8 cellular contexts compared by ENCODE assay signal in the genomic region with DNA sequence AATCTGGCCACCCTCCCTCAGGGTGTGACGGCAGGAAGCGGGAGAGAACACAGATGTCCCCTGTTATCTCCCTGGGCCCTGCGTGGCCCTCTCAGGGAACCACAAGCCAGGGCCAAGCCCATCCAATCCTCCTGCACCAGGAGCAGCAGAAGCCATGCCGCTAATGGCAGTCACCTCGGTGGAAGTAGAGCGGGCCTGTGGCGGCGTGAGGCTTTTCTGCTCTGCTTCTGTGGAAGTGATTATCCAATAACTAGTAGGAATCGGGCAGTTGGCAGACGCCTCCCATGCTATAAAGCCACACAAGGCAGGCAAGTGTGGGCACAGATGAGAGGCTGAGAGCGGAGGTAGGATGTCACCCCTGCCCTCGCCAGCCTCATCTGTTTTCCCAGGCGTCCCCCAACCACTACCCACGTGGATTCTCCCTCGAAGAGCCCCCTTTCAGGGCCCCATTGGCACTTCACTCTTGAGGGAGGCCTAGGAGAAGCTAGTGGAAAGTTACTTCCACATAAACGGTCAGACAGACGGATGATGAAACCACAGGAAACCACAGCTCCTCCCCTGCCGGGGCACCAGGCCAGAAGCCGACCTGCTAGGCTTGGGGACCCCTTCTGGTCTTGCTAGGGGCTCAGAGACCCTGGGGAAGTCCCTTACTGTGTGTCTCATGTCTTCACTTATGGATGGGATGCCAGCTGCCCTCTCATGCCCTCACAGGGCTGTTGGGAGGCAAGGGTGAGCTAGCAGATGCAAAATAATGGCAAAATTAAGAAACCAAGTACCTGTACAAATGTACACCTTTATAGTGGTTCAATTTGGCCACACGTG. TPM values are rescaled to one million over a fixed set of nuclear protein-coding genes. Genes with fewer than 3 reads are reported as not detected.
A peak's percentile ranks its signal among the peaks of the same experiment; 100 is the strongest.
DNase-seq lines count a peak whose midpoint lies in the region; ATAC-seq lines count a peak whose summit lies in the region.

No MANE protein-coding gene starts in this region.

- peaks cover 80% of the 10 kb centered on the region for H3K4me1 Mint-ChIP-seq in activated naive CD8-positive, alpha-beta T cell treated with anti-CD3 and anti-CD28 coated beads, Interleukin-2, amount 50 U/mL, for 24 hours

- H3K27me3 ChIP-seq in SJSA1 (replicated peaks) = no peaks in the 10 kb centered on the region

- H3K36me3 ChIP-seq in SJSA1 = no peaks in the 10 kb centered on the region

- no peaks in the 10 kb centered on the region for H3K27me3 Mint-ChIP-seq in activated naive CD8-positive, alpha-beta T cell treated with anti-CD3 and anti-CD28 coated beads, Interleukin-2, amount 50 U/mL, for 24 hours

- DNase-seq in NK-92 treated with Interleukin-12 subunit alpha and Interleukin-12 subunit beta, amount 100 ng/mL, for 24 hours (lab: John Stamatoyannopoulos, UW) = peak; percentile 71
- DNase-seq in NK-92 (lab: John Stamatoyannopoulos, UW; ENCODE audit: unreplicated experiment) = no peak
- peak; percentile 56 to 71 for DNase-seq in SJSA1 (ENCODE audit: low read depth in 1 of 2, low spot score in 2 of 2)
- DNase-seq in activated naive CD8-positive, alpha-beta T cell treated with anti-CD3 and anti-CD28 coated beads, Interleukin-2, amount 50 U/mL, for 24 hours = peak; percentile 75
- DNase-seq in iris pigment epithelial cell (ENCODE audit: low read depth) = peak; percentile 86
- peak; percentile 80 for DNase-seq in stimulated activated CD8-positive, alpha-beta memory T cell treated with anti-CD3 and anti-CD28 coated beads, Interleukin-4, amount 100 ng/mL, for 48 hours
- no peak for DNase-seq in NCI-H446 (lab: John Stamatoyannopoulos, UW)

- peak overlapping the region; percentile 85 for H3K4me3 Mint-ChIP-seq in activated naive CD8-positive, alpha-beta T cell treated with anti-CD3 and anti-CD28 coated beads, Interleukin-2, amount 50 U/mL, for 24 hours

- no peak overlapping the region for H3K4me3 ChIP-seq in SJSA1

- H3K4me1 ChIP-seq in SJSA1 (replicated peaks) = peaks cover 18% of the 10 kb centered on the region

- H3K27ac Mint-ChIP-seq in activated naive CD8-positive, alpha-beta T cell treated with anti-CD3 and anti-CD28 coated beads, Interleukin-2, amount 50 U/mL, for 24 hours = peak overlapping the region; percentile 95

- H3K36me3 Mint-ChIP-seq in activated naive CD8-positive, alpha-beta T cell treated with anti-CD3 and anti-CD28 coated beads, Interleukin-2, amount 50 U/mL, for 24 hours (ENCODE audit: low read depth) = no peaks in the 10 kb centered on the region

- H3K9me3 ChIP-seq in SJSA1 (replicated peaks) = no peaks in the 10 kb centered on the region

- peak overlapping the region; percentile 93 for H3K27ac ChIP-seq in SJSA1

- H3K9me3 Mint-ChIP-seq in activated naive CD8-positive, alpha-beta T cell treated with anti-CD3 and anti-CD28 coated beads, Interleukin-2, amount 50 U/mL, for 24 hours = no peaks in the 10 kb centered on the region

- peak; percentile 40 for ATAC-seq in HG03196 (IDR thresholded peaks at IDR 0.05; ENCODE audit: unreplicated experiment)
- ATAC-seq in activated naive CD8-positive, alpha-beta T cell treated with anti-CD3 and anti-CD28 coated beads, Interleukin-2, amount 50 U/mL, for 24 hours = peak; percentile 70

RNA-seq across cellular contexts. Expression of gene TMSB4X, which starts 18.8 kb away (rescaled TPM):
- total RNA-seq in SJSA1 (2014; rRNA removed; shearing (Covaris generic)) = 4,755 and 8,566 TPM in 2 replicates

RNA-seq across cellular contexts. Expression of gene TLR8, which starts 49.7 kb away (rescaled TPM):
- not detected in 2 replicates for total RNA-seq in SJSA1 (2014; rRNA removed; shearing (Covaris generic))

Comparison
In these comparisons a context has a peak if more than half of its experiments do, and no peak if none do; other contexts are left out.
1. DNase-seq: peak in NK-92 treated with Interleukin-12 subunit alpha and Interleukin-12 subunit beta, amount 100 ng/mL, for 24 hours (single experiment), SJSA1 (2 of 2), activated naive CD8-positive, alpha-beta T cell treated with anti-CD3 and anti-CD28 coated beads, Interleukin-2, amount 50 U/mL, for 24 hours (single experiment), iris pigment epithelial cell (single experiment) and stimulated activated CD8-positive, alpha-beta memory T cell treated with anti-CD3 and anti-CD28 coated beads, Interleukin-4, amount 100 ng/mL, for 48 hours (single experiment); none in NK-92 (single experiment) and NCI-H446 (0 of 2).